In genomic region chr5:91456928-91457571, GRCh38 we compare ENCODE assay signal across 33 cellular contexts.
"Had no signal": no experiment of that assay in that cellular context is flagged by ENCODE, and none has a peak within 500 bp of the region (broad histone marks: within the 10 kb centered on the region; RNA-seq: fewer than 3 reads in every experiment).

No MANE protein-coding gene starts in this region.

- H3K27ac ChIP-seq: ascending aorta, breast epithelium, cardiac muscle cell, colonic mucosa, WERI-Rb-1 had no signal

- H3K4me3 Mint-ChIP-seq: activated CD4-positive, alpha-beta memory T cell treated with anti-CD3 and anti-CD28 coated beads for 36 hours; activated CD4-positive, alpha-beta T cell treated with anti-CD3 and anti-CD28 coated beads for 36 hours; activated CD4-positive, alpha-beta T cell treated with anti-CD3 and anti-CD28 coated beads, Interleukin-2, amount 10 ng/mL, durations not matched to agents 24 days and 14 days; activated CD8-positive, alpha-beta memory T cell treated with anti-CD3 and anti-CD28 coated beads, Interleukin-2, amount 10 ng/mL, durations not matched to agents 7 days and 5 days; activated CD8-positive, alpha-beta T cell treated with anti-CD3 and anti-CD28 coated beads, Interleukin-2, amount 10 ng/mL, durations not matched to agents 7 days and 5 days; activated naive CD4-positive, alpha-beta T cell treated with anti-CD3 and anti-CD28 coated beads for 36 hours; activated naive CD4-positive, alpha-beta T cell treated with anti-CD3 and anti-CD28 coated beads, Interleukin-2, amount 50 U/mL, for 24 hours; activated naive CD8-positive, alpha-beta T cell treated with anti-CD3 and anti-CD28 coated beads, Interleukin-2, amount 10 ng/mL, durations not matched to agents 7 days and 5 days; activated T-helper 1 cell treated with anti-CD3 and anti-CD28 coated beads, Interleukin-12 subunit alpha, Interleukin-12 subunit beta, Interleukin-2, Interleukin-4 antibody, amounts not matched to agents 30 ng/mL and 10 ng/mL and 1 ng/mL, durations not matched to agents 14 hours and 24 hours and 36 hours; brain; endodermal cell; T-helper 17 cell; T-helper 2 cell treated with Interferon-gamma antibody and Interleukin-4, amounts not matched to agents 5 μg/mL and 100 μg/mL, for 36 hours had no signal

- H3K9me3 ChIP-seq: breast epithelium, colonic mucosa had no signal

- ATAC-seq: activated CD4-positive, alpha-beta T cell treated with anti-CD3 and anti-CD28 coated beads for 36 hours; activated CD8-positive, alpha-beta memory T cell treated with anti-CD3 and anti-CD28 coated beads, Interleukin-2, amount 10 ng/mL, durations not matched to agents 7 days and 5 days; activated CD8-positive, alpha-beta T cell treated with anti-CD3 and anti-CD28 coated beads, Interleukin-2, amount 10 ng/mL, durations not matched to agents 7 days and 5 days; esophagus mucosa; T-helper 17 cell had no signal

- H3K4me3 ChIP-seq: ascending aorta, breast epithelium, cardiac muscle cell, colonic mucosa had no signal

- H3K36me3 Mint-ChIP-seq: activated CD4-positive, alpha-beta memory T cell treated with anti-CD3 and anti-CD28 coated beads for 36 hours; activated CD8-positive, alpha-beta memory T cell treated with anti-CD3 and anti-CD28 coated beads, Interleukin-2, amount 10 ng/mL, durations not matched to agents 7 days and 5 days; activated naive CD8-positive, alpha-beta T cell treated with anti-CD3 and anti-CD28 coated beads, Interleukin-2, amount 10 ng/mL, durations not matched to agents 7 days and 5 days; brain had no signal

- H3K9me3 Mint-ChIP-seq: activated CD4-positive, alpha-beta T cell treated with anti-CD3 and anti-CD28 coated beads, Interleukin-2, amount 10 ng/mL, durations not matched to agents 24 days and 14 days; activated naive CD4-positive, alpha-beta T cell treated with anti-CD3 and anti-CD28 coated beads for 36 hours; activated naive CD4-positive, alpha-beta T cell treated with anti-CD3 and anti-CD28 coated beads, Interleukin-2, amount 50 U/mL, for 24 hours; activated T-helper 1 cell treated with anti-CD3 and anti-CD28 coated beads, Interleukin-12 subunit alpha, Interleukin-12 subunit beta, Interleukin-2, Interleukin-4 antibody, amounts not matched to agents 30 ng/mL and 10 ng/mL and 1 ng/mL, durations not matched to agents 14 hours and 24 hours and 36 hours; activated T-helper 2 cell treated with anti-CD3 and anti-CD28 coated beads, Interferon-gamma antibody, Interleukin-2, Interleukin-4, amounts not matched to agents 10 μg/mL and 5 μg/mL and 100 μg/mL, durations not matched to agents 14 hours and 24 hours and 36 hours; endodermal cell; T-helper 2 cell treated with Interferon-gamma antibody and Interleukin-4, amounts not matched to agents 5 μg/mL and 100 μg/mL, for 36 hours had no signal

- H3K36me3 ChIP-seq: ascending aorta, breast epithelium, cardiac muscle cell, colonic mucosa, WERI-Rb-1 had no signal

- H3K27ac Mint-ChIP-seq: activated CD4-positive, alpha-beta memory T cell treated with anti-CD3 and anti-CD28 coated beads for 36 hours; activated CD4-positive, alpha-beta T cell treated with anti-CD3 and anti-CD28 coated beads for 36 hours; activated CD4-positive, alpha-beta T cell treated with anti-CD3 and anti-CD28 coated beads, Interleukin-2, amount 10 ng/mL, durations not matched to agents 24 days and 14 days; activated CD8-positive, alpha-beta memory T cell treated with anti-CD3 and anti-CD28 coated beads, Interleukin-2, amount 10 ng/mL, durations not matched to agents 7 days and 5 days; activated CD8-positive, alpha-beta T cell treated with anti-CD3 and anti-CD28 coated beads, Interleukin-2, amount 10 ng/mL, durations not matched to agents 7 days and 5 days; activated naive CD4-positive, alpha-beta T cell treated with anti-CD3 and anti-CD28 coated beads for 36 hours; activated naive CD4-positive, alpha-beta T cell treated with anti-CD3 and anti-CD28 coated beads, Interleukin-2, amount 50 U/mL, for 24 hours; activated naive CD8-positive, alpha-beta T cell treated with anti-CD3 and anti-CD28 coated beads, Interleukin-2, amount 10 ng/mL, durations not matched to agents 7 days and 5 days; activated T-helper 1 cell treated with anti-CD3 and anti-CD28 coated beads, Interleukin-12 subunit alpha, Interleukin-12 subunit beta, Interleukin-2, Interleukin-4 antibody, amounts not matched to agents 30 ng/mL and 10 ng/mL and 1 ng/mL, durations not matched to agents 14 hours and 24 hours and 36 hours; activated T-helper 2 cell treated with anti-CD3 and anti-CD28 coated beads, Interferon-gamma antibody, Interleukin-2, Interleukin-4, amounts not matched to agents 10 μg/mL and 5 μg/mL and 100 μg/mL, durations not matched to agents 14 hours and 24 hours and 36 hours; brain; endodermal cell; T-helper 17 cell; T-helper 2 cell treated with Interferon-gamma antibody and Interleukin-4, amounts not matched to agents 5 μg/mL and 100 μg/mL, for 36 hours had no signal

- H3K27me3 Mint-ChIP-seq: activated CD4-positive, alpha-beta T cell treated with anti-CD3 and anti-CD28 coated beads for 36 hours; activated CD4-positive, alpha-beta T cell treated with anti-CD3 and anti-CD28 coated beads, Interleukin-2, amount 10 ng/mL, durations not matched to agents 24 days and 14 days; activated CD8-positive, alpha-beta memory T cell treated with anti-CD3 and anti-CD28 coated beads, Interleukin-2, amount 10 ng/mL, durations not matched to agents 7 days and 5 days; activated naive CD4-positive, alpha-beta T cell treated with anti-CD3 and anti-CD28 coated beads, Interleukin-2, amount 50 U/mL, for 24 hours; activated naive CD8-positive, alpha-beta T cell treated with anti-CD3 and anti-CD28 coated beads, Interleukin-2, amount 10 ng/mL, durations not matched to agents 7 days and 5 days; T-helper 17 cell had no signal

- H3K4me1 ChIP-seq: ascending aorta, breast epithelium, colonic mucosa had no signal

- DNase-seq: activated CD4-positive, alpha-beta memory T cell treated with anti-CD3 and anti-CD28 coated beads for 36 hours; activated CD4-positive, alpha-beta T cell treated with anti-CD3 and anti-CD28 coated beads for 36 hours; activated CD4-positive, alpha-beta T cell treated with anti-CD3 and anti-CD28 coated beads, Interleukin-2, amount 10 ng/mL, durations not matched to agents 24 days and 14 days; activated CD4-positive, CD25-positive, alpha-beta regulatory T cell; activated CD4-positive, CD25-positive, alpha-beta regulatory T cell treated with anti-CD3 and anti-CD28 coated beads, Interleukin-2, amount 50 U/mL, for 72 hours; activated CD8-positive, alpha-beta memory T cell treated with anti-CD3 and anti-CD28 coated beads, Interleukin-2, amount 10 ng/mL, durations not matched to agents 7 days and 5 days; activated CD8-positive, alpha-beta memory T cell treated with anti-CD3 and anti-CD28 coated beads, Interleukin-2, amount 50 U/mL, for 4 hours; activated CD8-positive, alpha-beta T cell treated with anti-CD3 and anti-CD28 coated beads, Interleukin-2, amount 10 ng/mL, durations not matched to agents 7 days and 5 days; activated effector memory CD4-positive, alpha-beta T cell treated with anti-CD3 and anti-CD28 coated beads, Interleukin-2, amount 50 U/mL, for 16 hours; activated naive CD4-positive, alpha-beta T cell treated with anti-CD3 and anti-CD28 coated beads for 36 hours; activated naive CD8-positive, alpha-beta T cell treated with anti-CD3 and anti-CD28 coated beads, Interleukin-2, amount 10 ng/mL, durations not matched to agents 7 days and 5 days; activated T-cell treated with anti-CD3 and anti-CD28 coated beads, Interleukin-2, amount 50 U/mL, for 1 hour; activated T-cell treated with anti-CD3 and anti-CD28 coated beads, Interleukin-2, amount 50 U/mL, for 48 hours; central memory CD4-positive, alpha-beta T cell; cerebellar nuclear complex; colonic mucosa; effector CD8-positive, alpha-beta T cell; endodermal cell; foreskin fibroblast; head of caudate nucleus; T-helper 1 cell; T-helper 17 cell; T1000; WERI-Rb-1 had no signal

- H3K4me1 Mint-ChIP-seq: activated CD4-positive, alpha-beta T cell treated with anti-CD3 and anti-CD28 coated beads for 36 hours; activated CD4-positive, alpha-beta T cell treated with anti-CD3 and anti-CD28 coated beads, Interleukin-2, amount 10 ng/mL, durations not matched to agents 24 days and 14 days; activated CD8-positive, alpha-beta memory T cell treated with anti-CD3 and anti-CD28 coated beads, Interleukin-2, amount 10 ng/mL, durations not matched to agents 7 days and 5 days; activated naive CD8-positive, alpha-beta T cell treated with anti-CD3 and anti-CD28 coated beads, Interleukin-2, amount 10 ng/mL, durations not matched to agents 7 days and 5 days; brain; T-helper 17 cell had no signal

- H3K27me3 ChIP-seq: ascending aorta, breast epithelium, cardiac muscle cell, colonic mucosa had no signal
